Comparison of ENCODE assay signal across 8 cellular contexts in the genomic region with DNA sequence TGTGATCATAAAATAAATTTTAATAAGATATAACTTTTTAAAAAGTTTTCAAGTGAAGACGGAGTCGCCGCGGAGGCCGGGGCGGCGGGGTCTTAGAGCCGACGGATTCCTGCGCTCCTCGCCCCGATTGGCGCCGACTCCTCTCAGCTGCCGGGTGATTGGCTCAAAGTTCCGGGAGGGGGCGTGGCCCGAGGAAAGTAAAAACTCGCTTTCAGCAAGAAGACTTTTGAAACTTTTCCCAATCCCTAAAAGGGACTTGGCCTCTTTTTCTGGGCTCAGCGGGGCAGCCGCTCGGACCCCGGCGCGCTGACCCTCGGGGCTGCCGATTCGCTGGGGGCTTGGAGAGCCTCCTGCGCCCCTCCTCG. TPM values are rescaled to one million over a fixed set of nuclear protein-coding genes. Genes with fewer than 3 reads are reported as not detected.
DNase-seq lines count a peak whose midpoint lies in the region; ATAC-seq, FAIRE-seq and TF ChIP-seq lines count a peak whose summit lies in the region.

A gene (plus strand): TSS at position 229 of the 365 bp plus-strand sequence. CDS start 507 bp downstream, outside the sequence.

- BruUV-seq in K562 (replicated peaks; lab: Mats Ljungman, UMichigan) = no TSS peak

- H3K27me3 ChIP-seq in BLaER1 (peaks cover 78% of the 10 kb centered on the region), K562 (ENCODE audit: control insufficient read depth in 2 of 2, insufficient read depth in 2 of 2, low read length in 2 of 2) (peaks cover 28 to 41% of the 10 kb centered on the region in 2 experiments), hepatocyte (peaks cover 64% of the 10 kb centered on the region)

- peak; percentile 55 for DNase-seq in RCC 7860 (ENCODE audit: low spot score)
- peak in 3 of 4 experiments; percentile 46 to 68 (median 60) for DNase-seq in K562 (ENCODE audit: extremely low read depth in 1 of 4, low spot score in 3 of 4)
- peak; percentile 91 for DNase-seq in hepatocyte (ENCODE audit: low spot score)
- peak; percentile 95 for DNase-seq in smooth muscle cell of the brain vasculature (ENCODE audit: low read depth, low spot score)
- DNase-seq in GM10248 (ENCODE audit: extremely low spot score) = no peak
- no peak for DNase-seq in NCI-H2029 (lab: John Stamatoyannopoulos, UW)

- no peak for TF ChIP-seq EP300 in K562 (IDR thresholded peaks at IDR 0.05; ENCODE audit: low read length)

- POLR2A ChIA-PET in K562 (lab: Yijun Ruan, JAX) = interaction anchor here (0.6 kb wide), 1 partner anchor 12 kb away, joined by 3 read pairs; a partner anchor contains a TSS
- POLR2A ChIA-PET in GM10248 (lab: Yijun Ruan, JAX) = no interaction called here

- H3K36me3 ChIP-seq in BLaER1 (no peaks in the 10 kb centered on the region), K562 (ENCODE audit: control insufficient read depth, insufficient read depth, low read length) (no peaks in the 10 kb centered on the region), hepatocyte (replicated peaks; ENCODE audit: insufficient read depth, low read depth) (no peaks in the 10 kb centered on the region)

- no peak within 1 kb of the TSS for H3K9ac ChIP-seq in BLaER1
- no peak within 1 kb of the TSS for H3K9ac ChIP-seq in K562 (ENCODE audit: insufficient read depth in 1 of 2, low read depth in 2 of 2, low read length in 2 of 2)

- in situ Hi-C loops in K562 (cut with MboI) = loop anchor here (5.0 to 25.0 kb wide), 3 partner anchors 491 to 1071 kb away; no protein-coding TSS in a partner anchor

- FAIRE-seq in RCC 7860 (lab: Jason Lieb, UNC) = peak; percentile 42
- no peak for FAIRE-seq in K562 (lab: Jason Lieb, UNC)

- H3K79me2 ChIP-seq in K562 (ENCODE audit: control insufficient read depth, insufficient read depth, low read length) (no peaks in the 10 kb centered on the region), hepatocyte (no peaks in the 10 kb centered on the region)

- WGBS in K562 (ENCODE audit: insufficient coverage, low coverage, missing lambda C conversion rate) = 29% methylated on average over 28 of the region's 30 CpGs
- under 1% methylated on average over 30 of the region's 30 CpGs for WGBS in hepatocyte (ENCODE audit: low lambda C conversion rate, missing lambda C conversion rate)

- no peak for TF ChIP-seq RAD21 in K562 (CRISPR knock-in tag; conservative IDR thresholded peaks at IDR 0.05 in 1 of 2, IDR thresholded peaks at IDR 0.05 in 1 of 2)

- H3K27ac ChIP-seq in BLaER1 (no peak within 1 kb of the TSS), K562 (ENCODE audit: extremely low read depth, low read depth, low read length) (no peak within 1 kb of the TSS), hepatocyte (no peak within 1 kb of the TSS)

- H3K9me1 ChIP-seq in K562 (ENCODE audit: control insufficient read depth, insufficient read depth, low read length) = no peaks in the 10 kb centered on the region

- H3K4me3 ChIP-seq in BLaER1 (peak within 1 kb of the TSS; percentile 70), K562 (no peak within 1 kb of the TSS), hepatocyte (no peak within 1 kb of the TSS)

- TF ChIP-seq CTCF in K562 (IDR thresholded peaks at IDR 0.05 in 2 of 3, conservative IDR thresholded peaks at IDR 0.05 in 1 of 3; ENCODE audit: insufficient read depth in 2 of 3, low read depth in 1 of 3, low read length in 3 of 3) = no peak
- no peak for TF ChIP-seq CTCF in hepatocyte (IDR thresholded peaks at IDR 0.05; ENCODE audit: poor library complexity)
- no peak for TF ChIP-seq CTCF in GM10248 (IDR thresholded peaks at IDR 0.05; ENCODE audit: control extremely low read depth, extremely low read depth, low read depth, missing control alignments)

- H3K4me2 ChIP-seq in BLaER1 (peak within 1 kb of the TSS; percentile 94), K562 (ENCODE audit: insufficient read depth, low read length) (no peak within 1 kb of the TSS), hepatocyte (peak within 1 kb of the TSS; percentile 71)

- CTCF ChIA-PET in K562 (lab: Yijun Ruan, JAX; ENCODE audit: low intra/inter-chr PET ratio) = no interaction called here
- CTCF ChIA-PET in GM10248 (lab: Yijun Ruan, JAX) = no interaction called here

- intact Hi-C loops in K562 (cut with micrococcal nuclease) = loop anchor here (10.0 kb wide), 1 partner anchor 628 kb away; no protein-coding TSS in a partner anchor

- no peaks in the 10 kb centered on the region for H3K9me3 ChIP-seq in BLaER1
- H3K9me3 ChIP-seq in K562 (replicated peaks; ENCODE audit: control insufficient read depth, insufficient read depth, low read depth, low read length) = no peaks in the 10 kb centered on the region
- H3K9me3 ChIP-seq in hepatocyte (ENCODE audit: low read depth) = no peaks in the 10 kb centered on the region

- no peaks in the 10 kb centered on the region for H3K9me2 ChIP-seq in hepatocyte (replicated peaks; ENCODE audit: insufficient read depth)

- H2AFZ ChIP-seq in K562 (ENCODE audit: low read depth, low read length) = no peak within 1 kb of the TSS
- H2AFZ ChIP-seq in hepatocyte = no peak within 1 kb of the TSS

- ATAC-seq in K562 (peak; percentile 63; the same call in 1 of the 3 replicates), GM21737 (IDR thresholded peaks at IDR 0.05; ENCODE audit: unreplicated experiment) (no peak)

- H3K4me1 ChIP-seq in BLaER1 = peaks cover 25% of the 10 kb centered on the region
- peaks cover 0 to 8% of the 10 kb centered on the region in 2 experiments; a peak in 1 of 5 replicates for H3K4me1 ChIP-seq in K562 (replicated peaks in 1 of 2; ENCODE audit: control insufficient read depth in 2 of 2, insufficient read depth in 2 of 2, low read length in 2 of 2)
- peaks cover 4% of the 10 kb centered on the region for H3K4me1 ChIP-seq in hepatocyte (ENCODE audit: insufficient read depth)

- TF ChIP-seq POLR2A in K562 (conservative IDR thresholded peaks at IDR 0.05) = no peak

- peaks cover 23% of the 10 kb centered on the region for H4K20me1 ChIP-seq in BLaER1
- H4K20me1 ChIP-seq in K562 (replicated peaks; ENCODE audit: control insufficient read depth, insufficient read depth, low read length) = peaks cover 4% of the 10 kb centered on the region; the same call in 1 of the 2 replicates
- H4K20me1 ChIP-seq in hepatocyte (ENCODE audit: insufficient read depth, poor library complexity, severe bottlenecking) = no peaks in the 10 kb centered on the region

TF ChIP-seq in K562, 482 proteins besides CTCF, POLR2A, EP300 and RAD21:
- TF ChIP-seq NFYB (IDR thresholded peaks at IDR 0.05; ENCODE audit: extremely low read depth, insufficient read length) = peak; percentile 20
- TF ChIP-seq ZFP30 (CRISPR knock-in tag; IDR thresholded peaks at IDR 0.05; ENCODE audit: borderline replicate concordance) = no peak

RNA-seq across cellular contexts. Expression of the gene that starts here (rescaled TPM):
- total RNA-seq in K562 (2011; cell fraction: chromatin; rRNA removed; ENCODE audit: low replicate concordance) = not detected in 2 replicates
- total RNA-seq in K562 (2011; cell fraction: nucleolus; rRNA removed) = not detected in 2 replicates
- not detected in 2 replicates for total RNA-seq in K562 (2011; cell fraction: nucleoplasm; rRNA removed)
- total RNA-seq in K562 (2014; rRNA removed) (not detected in 2 replicates), K562 (2014; rRNA removed; fragmentation: Illumina TruSeq; extraction: Trizol) (not detected in 2 replicates), K562 (2015; rRNA removed; fragmentation: Illumina TruSeq; extraction: Trizol) (not detected in 2 replicates), K562 (2021) (0.11 TPM in 2 replicates), hepatocyte (0.36 TPM in 1 of 2 replicates, not detected in the other)
- polyA plus RNA-seq in K562 (2011; rRNA removed) (not detected in 2 replicates), K562 (2014; fragmentation: Illumina TruSeq; extraction: Trizol) (not detected in 2 replicates), K562 (2014; fragmentation: Nextera tagmentation; extraction: Ambion mirVana) (under 1 TPM; 0.01 to 0.08 TPM), K562 (2014; rRNA removed) (0.11 and 0.13 TPM in 2 replicates), hepatocyte (0.30 and 0.96 TPM in 2 replicates)
- polyA plus RNA-seq in K562 (2011; cell fraction: cytosol; rRNA removed) = not detected in 2 replicates
- 0.13 TPM in 1 of 2 replicates, not detected in the other for polyA plus RNA-seq in K562 (2011; cell fraction: nucleus; rRNA removed)
- polyA plus RNA-seq in K562 (2012) = 0.10 TPM in 1 of 2 replicates, not detected in the other
- not detected in 2 replicates for polyA minus RNA-seq in K562 (2011; rRNA and poly(A)+ RNA removed)
- not detected in 2 replicates for polyA minus RNA-seq in K562 (2011; cell fraction: cytosol; rRNA and poly(A)+ RNA removed)
- polyA minus RNA-seq in K562 (2011; cell fraction: nucleus; rRNA and poly(A)+ RNA removed) = not detected in 2 replicates

Comparison
In these comparisons a context has a peak if more than half of its experiments do, and no peak if none do; other contexts are left out.
1. Peak in DNase-seq and ATAC-seq in K562; RNA of the gene not detected or under 1 TPM.
2. Peak in DNase-seq and H3K4me2 ChIP-seq in hepatocyte; RNA of the gene not detected or under 1 TPM.
3. DNase-seq: peak in RCC 7860 (single experiment) and smooth muscle cell of the brain vasculature (single experiment); none in GM10248 (single experiment) and NCI-H2029 (single experiment).